In the genomic region with DNA sequence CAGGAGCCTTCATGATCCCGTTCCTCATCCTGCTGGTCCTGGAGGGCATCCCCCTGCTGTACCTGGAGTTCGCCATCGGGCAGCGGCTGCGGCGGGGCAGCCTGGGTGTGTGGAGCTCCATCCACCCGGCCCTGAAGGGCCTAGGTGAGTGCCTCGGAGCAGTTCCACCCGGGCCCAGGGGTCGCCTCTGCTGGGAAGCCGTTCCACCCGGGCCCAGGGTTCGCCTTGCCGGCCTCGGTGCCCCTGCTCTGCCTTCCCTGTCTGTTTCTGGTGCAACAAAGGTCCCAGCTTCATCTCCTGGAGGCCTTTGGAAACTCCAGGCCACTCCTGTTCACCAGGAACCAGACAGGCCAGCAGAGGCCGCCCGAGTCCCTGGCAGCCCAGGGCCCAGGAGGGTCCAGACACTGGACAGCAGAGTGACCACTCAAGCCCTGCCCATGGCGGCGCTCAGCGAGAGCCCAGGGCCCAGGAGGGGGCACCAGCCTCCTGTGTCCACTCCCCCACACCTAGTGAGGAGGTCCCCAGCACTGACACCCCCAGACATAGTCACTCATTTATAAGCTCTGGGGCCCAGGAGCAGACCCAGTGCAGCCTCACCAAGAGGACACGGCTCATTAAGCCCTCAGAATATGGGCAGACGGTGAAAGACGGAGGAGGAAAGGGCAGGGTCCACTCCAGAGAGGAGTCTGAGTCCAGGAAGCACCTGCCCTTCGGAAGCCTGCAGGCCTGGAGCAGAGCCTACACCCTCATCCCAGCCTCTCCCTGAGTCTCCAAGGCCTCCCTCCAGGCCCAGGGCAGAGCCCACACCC, we compare ENCODE assay signal across 12 cellular contexts. TPM values are rescaled to one million over a fixed set of nuclear protein-coding genes. Genes with fewer than 3 reads are reported as not detected.
DNase-seq lines count a peak whose midpoint lies in the region; ATAC-seq and TF ChIP-seq lines count a peak whose summit lies in the region.
"Had no signal": no experiment of that assay in that cellular context is flagged by ENCODE, and none has a peak within 500 bp of the region (broad histone marks: within the 10 kb centered on the region; RNA-seq: fewer than 3 reads in every experiment).

No MANE protein-coding gene starts in this region.

- no peaks in the 10 kb centered on the region for H3K9me3 Mint-ChIP-seq in osteocyte (ENCODE audit: unreplicated experiment)
- peaks cover 5% of the 10 kb centered on the region for H3K9me3 Mint-ChIP-seq in stimulated activated memory B cell treated with anti-CD40 and anti-IgM and Interleukin-4, amounts not matched to agents 10 μg/mL and 1 μg/mL and 100 μg/mL, for 72 hours
- H3K9me3 Mint-ChIP-seq: dendritic cell treated with granulocyte-macrophage colony-stimulating factor and Interleukin-4, amounts not matched to agents 40 ng/mL and 50 ng/mL, for 4 days had no signal

- H3K27me3 Mint-ChIP-seq in osteocyte (ENCODE audit: unreplicated experiment): peaks cover 15% of the 10 kb centered on the region
- H3K27me3 Mint-ChIP-seq in stimulated activated memory B cell treated with anti-CD40 and anti-IgM and Interleukin-4, amounts not matched to agents 10 μg/mL and 1 μg/mL and 100 μg/mL, for 72 hours: peaks cover 40% of the 10 kb centered on the region

- no peak overlapping the region for H3K4me3 Mint-ChIP-seq in osteocyte (ENCODE audit: unreplicated experiment)
- no peak overlapping the region for H3K4me3 Mint-ChIP-seq in stimulated activated memory B cell treated with anti-CD40 and anti-IgM and Interleukin-4, amounts not matched to agents 10 μg/mL and 1 μg/mL and 100 μg/mL, for 72 hours
- H3K4me3 Mint-ChIP-seq: dendritic cell treated with granulocyte-macrophage colony-stimulating factor and Interleukin-4, amounts not matched to agents 40 ng/mL and 50 ng/mL, for 4 days had no signal

- H3K4me1 Mint-ChIP-seq in osteocyte (ENCODE audit: unreplicated experiment): no peaks in the 10 kb centered on the region
- H3K4me1 Mint-ChIP-seq in stimulated activated memory B cell treated with anti-CD40 and anti-IgM and Interleukin-4, amounts not matched to agents 10 μg/mL and 1 μg/mL and 100 μg/mL, for 72 hours: no peaks in the 10 kb centered on the region

- DNase-seq in Daoy (ENCODE audit: low read depth) (peak; percentile 22), NCI-H1092 treated with DMSO at 0.1 percent for 48 hours (lab: John Stamatoyannopoulos, UW) (peak; percentile 71), choroid plexus epithelial cell (ENCODE audit: low read depth) (peak; percentile 28), osteocyte (ENCODE audit: extremely low spot score, unreplicated experiment) (no peak)
- no peak for DNase-seq in stimulated activated CD4-positive, alpha-beta T cell treated with anti-CD3 and anti-CD28 coated beads, Interleukin-4, amount 100 ng/mL, for 1 hour
- DNase-seq: activated CD4-positive, CD25-positive, alpha-beta regulatory T cell had no signal

- H3K27ac Mint-ChIP-seq in osteocyte (ENCODE audit: unreplicated experiment): no peak overlapping the region
- no peak overlapping the region for H3K27ac Mint-ChIP-seq in stimulated activated memory B cell treated with anti-CD40 and anti-IgM and Interleukin-4, amounts not matched to agents 10 μg/mL and 1 μg/mL and 100 μg/mL, for 72 hours
- H3K27ac Mint-ChIP-seq: dendritic cell treated with granulocyte-macrophage colony-stimulating factor and Interleukin-4, amounts not matched to agents 40 ng/mL and 50 ng/mL, for 4 days had no signal

- TF ChIP-seq CTCF in choroid plexus epithelial cell (conservative IDR thresholded peaks at IDR 0.05; ENCODE audit: low read depth, low read length) (peak; percentile 59), osteocyte (IDR thresholded peaks at IDR 0.05) (peak; percentile 52)

- ATAC-seq in HG03565 (IDR thresholded peaks at IDR 0.05; ENCODE audit: unreplicated experiment) (no peak), GM18868 (IDR thresholded peaks at IDR 0.05; ENCODE audit: unreplicated experiment) (no peak)
- ATAC-seq in stimulated activated memory B cell treated with anti-CD40 and anti-IgM and Interleukin-4, amounts not matched to agents 10 μg/mL and 1 μg/mL and 100 μg/mL, for 72 hours: no peak
- ATAC-seq: pancreas had no signal

- no peak overlapping the region for H3K4me3 ChIP-seq in choroid plexus epithelial cell (ENCODE audit: low read depth, low read length)
- H3K4me3 ChIP-seq: pancreas had no signal

- no peaks in the 10 kb centered on the region for H3K36me3 Mint-ChIP-seq in osteocyte (ENCODE audit: unreplicated experiment)
- H3K36me3 Mint-ChIP-seq in stimulated activated memory B cell treated with anti-CD40 and anti-IgM and Interleukin-4, amounts not matched to agents 10 μg/mL and 1 μg/mL and 100 μg/mL, for 72 hours: no peaks in the 10 kb centered on the region

RNA-seq across cellular contexts. Expression of a gene that starts 7.6 kb away (rescaled TPM):
- not detected in 2 replicates for total RNA-seq in Daoy (2014; rRNA removed; shearing (Covaris generic))
- total RNA-seq in osteocyte: not detected in 2 replicates
- total RNA-seq: subcutaneous adipose tissue had no signal

RNA-seq across cellular contexts. Expression of a gene that starts 16.2 kb away (rescaled TPM):
- not detected in 2 replicates for total RNA-seq in Daoy (2014; rRNA removed; shearing (Covaris generic))
- not detected in 2 replicates for total RNA-seq in osteocyte
- total RNA-seq: pancreas, subcutaneous adipose tissue had no signal

Comparison
In these comparisons a context has a peak if more than half of its experiments do, and no peak if none do; other contexts are left out.
1. DNase-seq: peak in Daoy (single experiment), NCI-H1092 treated with DMSO at 0.1 percent for 48 hours (single experiment) and choroid plexus epithelial cell (single experiment); none in osteocyte (single experiment) and stimulated activated CD4-positive, alpha-beta T cell treated with anti-CD3 and anti-CD28 coated beads, Interleukin-4, amount 100 ng/mL, for 1 hour (single experiment).